Comparison of ENCODE assay signal across 8 cellular contexts in the genomic region with DNA sequence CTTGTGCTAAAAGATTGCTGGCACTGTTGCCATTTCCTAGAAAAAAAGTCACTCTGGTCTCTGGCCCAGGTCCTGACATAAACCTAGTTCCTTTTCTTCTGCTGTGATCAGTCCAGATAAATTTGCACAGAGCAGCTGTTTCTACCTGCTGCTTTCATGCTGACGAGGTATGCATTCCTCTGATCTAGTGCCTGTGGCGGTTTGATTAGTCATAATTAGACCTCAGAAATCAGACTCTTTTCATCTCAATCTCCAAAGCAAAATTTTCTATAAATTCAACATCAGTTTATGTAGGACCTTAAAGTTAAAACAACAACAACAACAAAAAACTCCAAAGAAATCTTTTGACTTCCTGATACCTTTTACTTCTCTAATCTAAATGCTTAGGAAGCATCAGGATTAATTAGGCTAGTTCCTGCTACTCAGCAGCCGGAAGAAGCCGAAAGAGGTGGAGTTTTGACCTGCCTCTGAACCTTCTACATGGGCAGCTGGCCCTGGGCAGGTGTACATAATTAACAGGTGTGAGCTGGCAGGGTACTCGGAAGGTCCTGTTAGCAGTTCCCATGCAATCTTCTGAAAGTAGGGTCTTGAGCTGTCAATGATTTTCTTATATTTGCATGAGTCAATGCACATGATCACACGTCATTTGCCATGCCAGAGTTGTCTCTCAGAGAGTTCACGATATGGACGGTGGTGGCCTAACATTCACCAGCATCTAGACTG.
DNase-seq lines count a peak whose midpoint lies in the region; ATAC-seq and TF ChIP-seq lines count a peak whose summit lies in the region.

No MANE protein-coding gene starts in this region.

- H3K9me3 ChIP-seq in esophagus muscularis mucosa = no peaks in the 10 kb centered on the region
- H3K9me3 ChIP-seq in effector memory CD4-positive, alpha-beta T cell (ENCODE audit: control insufficient read depth, low read length) = no peaks in the 10 kb centered on the region

- no peaks in the 10 kb centered on the region for H3K27me3 Mint-ChIP-seq in progenitor cell of endocrine pancreas
- H3K27me3 Mint-ChIP-seq in HFFc6 (ENCODE audit: insufficient read depth) = no peaks in the 10 kb centered on the region

- TF ChIP-seq POLR2A in GM18505 (IDR thresholded peaks at IDR 0.05; ENCODE audit: borderline replicate concordance, extremely low read depth, insufficient read depth, insufficient read length) = no peak
- TF ChIP-seq POLR2A in esophagus muscularis mucosa (IDR thresholded peaks at IDR 0.05; ENCODE audit: low read depth) = no peak

- H3K27ac Mint-ChIP-seq in progenitor cell of endocrine pancreas = no peak overlapping the region
- no peak overlapping the region for H3K27ac Mint-ChIP-seq in HFFc6

- WGBS in esophagus muscularis mucosa = 89% methylated on average over 8 of the region's 8 CpGs

- no peaks in the 10 kb centered on the region for H3K27me3 ChIP-seq in esophagus muscularis mucosa
- H3K27me3 ChIP-seq in effector memory CD4-positive, alpha-beta T cell (replicated peaks; ENCODE audit: control insufficient read depth, insufficient read depth, low read length, poor library complexity, severe bottlenecking) = no peaks in the 10 kb centered on the region
- H3K27me3 ChIP-seq in dorsolateral prefrontal cortex = no peaks in the 10 kb centered on the region

- H3K27ac ChIP-seq in esophagus muscularis mucosa (replicated peaks in 1 of 4) = no peak overlapping the region
- no peak overlapping the region for H3K27ac ChIP-seq in effector memory CD4-positive, alpha-beta T cell (ENCODE audit: insufficient read depth, low read length, poor library complexity, severe bottlenecking)
- no peak overlapping the region for H3K27ac ChIP-seq in dorsolateral prefrontal cortex

- H3K9me3 Mint-ChIP-seq in progenitor cell of endocrine pancreas (ENCODE audit: low read depth) = no peaks in the 10 kb centered on the region
- no peaks in the 10 kb centered on the region for H3K9me3 Mint-ChIP-seq in HFFc6

- H3K4me1 ChIP-seq in esophagus muscularis mucosa = peaks cover 10 to 14% (median 11%) of the 10 kb centered on the region in 4 donors
- no peaks in the 10 kb centered on the region for H3K4me1 ChIP-seq in effector memory CD4-positive, alpha-beta T cell (ENCODE audit: control insufficient read depth, insufficient read depth, low read length, poor library complexity, severe bottlenecking)

- ATAC-seq in GM18505 (IDR thresholded peaks at IDR 0.05; ENCODE audit: unreplicated experiment) (peak; percentile 66), GM21717 (IDR thresholded peaks at IDR 0.05; ENCODE audit: unreplicated experiment) (peak; percentile 60)

- DNase-seq in NCI-H1105 (lab: John Stamatoyannopoulos, UW) (peak; percentile 28), esophagus muscularis mucosa (ENCODE audit: extremely low spot score) (peak; percentile 79), progenitor cell of endocrine pancreas (ENCODE audit: low spot score, unreplicated experiment) (no peak), HFFc6 (no peak), dorsolateral prefrontal cortex (no peak)
- no peak for DNase-seq in effector memory CD4-positive, alpha-beta T cell

- intact Hi-C loops in esophagus muscularis mucosa (cut with DNase I) = loop anchor here (5.0 kb wide), 2 partner anchors 67 to 208 kb away; no protein-coding TSS in a partner anchor
- intact Hi-C loops in dorsolateral prefrontal cortex (cut with DNase I) = loop anchor here in 1 of 2 donors (5.0 kb wide), 1 partner anchor 208 kb away; no protein-coding TSS in a partner anchor

- no peaks in the 10 kb centered on the region for H3K4me1 Mint-ChIP-seq in progenitor cell of endocrine pancreas (ENCODE audit: low read depth)
- peaks cover 52% of the 10 kb centered on the region for H3K4me1 Mint-ChIP-seq in HFFc6 (ENCODE audit: low read depth)

- TF ChIP-seq CTCF in esophagus muscularis mucosa (IDR thresholded peaks at IDR 0.05) = no peak
- TF ChIP-seq CTCF in progenitor cell of endocrine pancreas (IDR thresholded peaks at IDR 0.05; ENCODE audit: unreplicated experiment) = no peak
- TF ChIP-seq CTCF in HFFc6 (IDR thresholded peaks at IDR 0.05) = no peak
- TF ChIP-seq CTCF in dorsolateral prefrontal cortex (IDR thresholded peaks at IDR 0.05 in 54 of 56, conservative IDR thresholded peaks at IDR 0.05 in 2 of 56; ENCODE audit: low read depth in 1 of 56, partially characterized antibody in 56 of 56) = no peak

- TF ChIP-seq EP300 in esophagus muscularis mucosa (IDR thresholded peaks at IDR 0.05) = no peak

- H3K36me3 ChIP-seq in esophagus muscularis mucosa = no peaks in the 10 kb centered on the region
- H3K36me3 ChIP-seq in effector memory CD4-positive, alpha-beta T cell (ENCODE audit: control insufficient read depth, insufficient read depth, low read length) = no peaks in the 10 kb centered on the region

- H3K4me3 Mint-ChIP-seq in progenitor cell of endocrine pancreas (ENCODE audit: low read depth) (no peak overlapping the region), HFFc6 (no peak overlapping the region)

- H3K36me3 Mint-ChIP-seq in progenitor cell of endocrine pancreas (ENCODE audit: insufficient read depth) (no peaks in the 10 kb centered on the region), HFFc6 (ENCODE audit: low read depth) (no peaks in the 10 kb centered on the region)

- H3K4me3 ChIP-seq in esophagus muscularis mucosa = no peak overlapping the region
- no peak overlapping the region for H3K4me3 ChIP-seq in effector memory CD4-positive, alpha-beta T cell (ENCODE audit: insufficient read depth, low read depth, low read length, poor library complexity, severe bottlenecking)
- H3K4me3 ChIP-seq in dorsolateral prefrontal cortex = no peak overlapping the region

Comparison
In these comparisons a context has a peak if more than half of its experiments do, and no peak if none do; other contexts are left out.
1. DNase-seq: peak in NCI-H1105 (single experiment) and esophagus muscularis mucosa (single experiment); none in progenitor cell of endocrine pancreas (single experiment), effector memory CD4-positive, alpha-beta T cell (0 of 3), HFFc6 (single experiment) and dorsolateral prefrontal cortex (0 of 10).